1 cellular context compared by ENCODE assay signal in the genomic region with DNA sequence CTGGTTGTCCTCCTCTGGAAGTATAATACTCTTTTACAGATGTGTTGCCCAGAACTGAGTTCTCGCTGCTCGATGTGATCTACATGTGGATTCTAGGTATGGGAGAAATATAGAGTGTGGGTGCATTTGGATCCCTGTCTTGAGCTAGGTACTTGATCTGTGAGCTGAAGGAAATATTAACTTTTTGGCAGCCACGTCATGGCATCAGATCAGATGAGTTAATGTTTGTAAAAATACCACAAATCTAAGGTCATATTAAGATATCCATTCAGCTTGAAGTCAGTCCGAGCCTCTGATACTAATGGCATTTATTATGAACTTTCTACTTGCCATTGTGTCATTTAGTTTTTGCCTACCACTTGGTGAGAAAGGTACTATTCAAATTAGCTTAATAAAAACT.
TF ChIP-seq lines count a peak whose summit lies in the region.

No MANE protein-coding gene starts in this region.

TF ChIP-seq in A549, 52 proteins besides CTCF, POLR2A, EP300 and RAD21 (continued from another document):
- TF ChIP-seq ELK1 (IDR thresholded peaks at IDR 0.05; ENCODE audit: low read depth, low read length) (no peak), USF2 (IDR thresholded peaks at IDR 0.05) (no peak)
